In the genomic region with DNA sequence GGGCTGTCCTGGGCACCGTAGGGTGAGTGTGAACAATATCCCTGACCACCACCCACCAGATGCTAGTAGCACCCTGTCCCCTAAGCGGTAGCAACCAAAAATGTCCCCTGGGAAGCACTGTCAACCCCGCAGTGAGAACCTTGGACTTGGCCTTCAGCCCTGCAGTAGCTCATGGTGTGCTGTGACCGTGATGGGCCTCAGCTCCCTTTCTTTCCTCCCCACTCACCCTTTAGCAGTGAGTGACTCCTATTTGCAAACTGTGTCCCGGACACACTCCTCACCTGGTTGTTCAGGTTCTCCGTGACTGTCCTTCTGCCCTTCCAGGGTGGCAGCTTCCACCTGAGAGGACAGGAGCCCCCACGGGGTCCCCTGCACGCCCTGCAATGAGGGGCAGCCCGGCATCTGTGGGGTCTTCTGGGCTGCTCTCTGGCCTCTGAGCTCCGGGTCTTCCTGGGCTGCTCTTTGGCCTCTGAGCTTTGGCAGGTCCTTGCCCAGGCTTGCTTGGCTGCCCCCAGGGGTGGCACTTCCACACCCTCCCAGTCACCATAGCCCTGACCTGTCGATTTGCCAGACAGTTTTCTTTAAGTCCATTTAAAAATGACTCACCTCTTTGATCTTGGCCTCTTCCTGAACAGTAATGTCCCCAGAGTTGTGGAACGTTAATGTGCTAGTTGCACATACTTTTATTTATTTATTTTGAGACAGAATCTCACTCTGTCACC, we compare ENCODE assay signal across 12 cellular contexts. TPM values are rescaled to one million over a fixed set of nuclear protein-coding genes. Genes with fewer than 3 reads are reported as not detected.
DNase-seq lines count a peak whose midpoint lies in the region; ATAC-seq and TF ChIP-seq lines count a peak whose summit lies in the region.
"Had no signal": no experiment of that assay in that cellular context is flagged by ENCODE, and none has a peak within 500 bp of the region (broad histone marks: within the 10 kb centered on the region; RNA-seq: fewer than 3 reads in every experiment).

No MANE protein-coding gene starts in this region.

- CTCF ChIA-PET in A673 (lab: Charles Lee), result no interaction called here

- H3K27me3 ChIP-seq in A673 (replicated peaks; ENCODE audit: insufficient read depth, low read depth, low read length, poor library complexity) (no peaks in the 10 kb centered on the region), kidney epithelial cell (ENCODE audit: control insufficient read depth, insufficient read depth, low read length) (no peaks in the 10 kb centered on the region), upper lobe of left lung (no peaks in the 10 kb centered on the region)

- 77 to 85% methylated on average over 9 to 12 of the region's 12 CpGs for WGBS in upper lobe of left lung, 2 donors

- no TSS peak for BruUV-seq in A673 (replicated peaks; lab: Mats Ljungman, UMichigan)

- no peak for TF ChIP-seq EP300 in upper lobe of left lung (IDR thresholded peaks at IDR 0.05)

- H3K4me3 ChIP-seq in A673 (ENCODE audit: low read depth, low read length, poor library complexity, severe bottlenecking) (no peak overlapping the region), HFF-Myc (replicated peaks; ENCODE audit: low read depth, low read length) (0 out of 2 replicates have a peak overlapping the region, but pooled peaks have one; percentile 2), astrocyte of the spinal cord (ENCODE audit: low read depth, low read length) (no peak overlapping the region), kidney epithelial cell (ENCODE audit: low read depth, low read length) (no peak overlapping the region), upper lobe of left lung (no peak overlapping the region)
- H3K4me3 ChIP-seq: lung had no signal

- no peaks in the 10 kb centered on the region for H3K9me3 ChIP-seq in A673 (ENCODE audit: low read depth, low read length, poor library complexity, severe bottlenecking)
- H3K9me3 ChIP-seq in upper lobe of left lung, result no peaks in the 10 kb centered on the region

- ATAC-seq in GM21447 (IDR thresholded peaks at IDR 0.05; ENCODE audit: unreplicated experiment) (no peak), upper lobe of left lung (ENCODE audit: low FRiP score in 2 of 2) (no peak), sciatic nerve (no peak), GM18858 (IDR thresholded peaks at IDR 0.05; ENCODE audit: unreplicated experiment) (no peak)

- in situ Hi-C loops in astrocyte of the spinal cord (cut with HindIII; ENCODE audit: low sequenced_read_pairs), result no loop called here

- H3K27ac ChIP-seq in A673 (ENCODE audit: low read depth, low read length, poor library complexity, severe bottlenecking) (peak overlapping the region; percentile 30), upper lobe of left lung (peak overlapping the region in 1 of 4 donors; percentile 64)

- intact Hi-C loops in A673 (cut with micrococcal nuclease; ENCODE audit: unreplicated experiment), result no loop called here
- intact Hi-C loops in sciatic nerve (cut with DNase I), result loop anchor here (10.0 kb wide), 1 partner anchor 52 kb away; no protein-coding TSS in a partner anchor

- H3K36me3 ChIP-seq in A673 (ENCODE audit: insufficient read depth, low read length, poor library complexity, severe bottlenecking) (no peaks in the 10 kb centered on the region), kidney epithelial cell (ENCODE audit: control insufficient read depth, insufficient read depth, low read length) (no peaks in the 10 kb centered on the region), upper lobe of left lung (no peaks in the 10 kb centered on the region)

- DNase-seq in A673 (ENCODE audit: low spot score) (no peak), HFF-Myc (ENCODE audit: extremely low read depth, low read depth) (peak; percentile 37), astrocyte of the spinal cord (ENCODE audit: low read depth, low spot score) (peak; percentile 58), kidney epithelial cell (ENCODE audit: low read depth) (peak; percentile 47), upper lobe of left lung (no peak), sciatic nerve (ENCODE audit: low spot score) (no peak)
- DNase-seq: CD4-positive, alpha-beta memory T cell; cortex of kidney; NCI-H2171 treated with DMSO at 0.1 percent for 48 hours had no signal

- no peak for TF ChIP-seq CTCF in A673 (conservative IDR thresholded peaks at IDR 0.05; ENCODE audit: low read depth, low read length)
- no peak for TF ChIP-seq CTCF in HFF-Myc (IDR thresholded peaks at IDR 0.05; ENCODE audit: low read depth, low read length, missing control alignments)
- no peak for TF ChIP-seq CTCF in astrocyte of the spinal cord (IDR thresholded peaks at IDR 0.05; ENCODE audit: low read depth, low read length)
- TF ChIP-seq CTCF in kidney epithelial cell (IDR thresholded peaks at IDR 0.05; ENCODE audit: insufficient read depth, low read length, poor library complexity, severe bottlenecking), result no peak
- no peak for TF ChIP-seq CTCF in upper lobe of left lung (IDR thresholded peaks at IDR 0.05)

- peaks cover 14% of the 10 kb centered on the region for H3K4me1 ChIP-seq in A673 (ENCODE audit: insufficient read depth, low read length, poor library complexity, severe bottlenecking)
- peaks cover 67 to 86% (median 71%) of the 10 kb centered on the region in 4 donors for H3K4me1 ChIP-seq in upper lobe of left lung

- POLR2A ChIA-PET in A673 (lab: Charles Lee; ENCODE audit: low non-redundant PET), result no interaction called here

- TF ChIP-seq POLR2A in upper lobe of left lung (IDR thresholded peaks at IDR 0.05), result no peak

RNA-seq across cellular contexts. Expression of a gene that starts 3.8 kb away (rescaled TPM):
- total RNA-seq in A673 (2021), result 30.0 and 34.8 TPM in 2 replicates
- total RNA-seq in kidney epithelial cell, result 21.2 and 28.1 TPM in 2 replicates
- 100 to 1,000 TPM in 1 of 6 donors, 10 to 100 TPM in 5; 28.1 to 112 (median 38.2) TPM for total RNA-seq in upper lobe of left lung
- total RNA-seq in sciatic nerve, result 60.1 TPM

Comparison
In these comparisons a context has a peak if more than half of its experiments do, and no peak if none do; other contexts are left out.
1. DNase-seq: peak in HFF-Myc (single experiment), astrocyte of the spinal cord (single experiment) and kidney epithelial cell (single experiment); none in A673 (single experiment), upper lobe of left lung (0 of 2) and sciatic nerve (single experiment).